Comparison of ENCODE assay signal across 8 cellular contexts in genomic region chr19:45505996-45506245, GRCh38. TPM values are rescaled to one million over a fixed set of nuclear protein-coding genes. Genes with fewer than 3 reads are reported as not detected.
A peak's percentile ranks its signal among the peaks of the same experiment; 100 is the strongest.
DNase-seq lines count a peak whose midpoint lies in the region; ATAC-seq and TF ChIP-seq lines count a peak whose summit lies in the region.

No MANE protein-coding gene starts in this region.

- H3K9ac ChIP-seq in DND-41 (ENCODE audit: low read depth, low read length) (peak overlapping the region; percentile 90), parathyroid adenoma (no peak overlapping the region)

- ATAC-seq in DND-41 (ENCODE audit: insufficient read depth, low read depth) (no peak), RWPE2 (ENCODE audit: low read depth) (no peak), GM19455 (IDR thresholded peaks at IDR 0.05; ENCODE audit: unreplicated experiment) (no peak), GM18907 (IDR thresholded peaks at IDR 0.05; ENCODE audit: unreplicated experiment) (no peak)

- no peaks in the 10 kb centered on the region for H3K36me3 ChIP-seq in DND-41 (ENCODE audit: insufficient read depth, low read length)
- peaks cover 18% of the 10 kb centered on the region for H3K36me3 ChIP-seq in RWPE2 (ENCODE audit: low read depth)
- H3K36me3 ChIP-seq in esophagus (ENCODE audit: control insufficient read depth in 2 of 2, insufficient read depth in 2 of 2, low read length in 1 of 2), result no peaks in the 10 kb centered on the region
- no peaks in the 10 kb centered on the region for H3K36me3 ChIP-seq in parathyroid adenoma (ENCODE audit: control insufficient read depth, insufficient read depth, low read length)

- peak overlapping the region; percentile 81 for H2AFZ ChIP-seq in DND-41 (ENCODE audit: low read depth, low read length)
- peak overlapping the region; percentile 70 for H2AFZ ChIP-seq in parathyroid adenoma

- H3K9me3 ChIP-seq in DND-41 (ENCODE audit: insufficient read depth, low read length, severe bottlenecking), result no peaks in the 10 kb centered on the region
- H3K9me3 ChIP-seq in RWPE2 (ENCODE audit: severe bottlenecking), result no peaks in the 10 kb centered on the region
- H3K9me3 ChIP-seq in esophagus (ENCODE audit: control insufficient read depth in 2 of 2, insufficient read depth in 1 of 2, low read depth in 1 of 2, low read length in 1 of 2), result no peaks in the 10 kb centered on the region
- no peaks in the 10 kb centered on the region for H3K9me3 ChIP-seq in parathyroid adenoma (ENCODE audit: control insufficient read depth, low read length)

- H3K27ac ChIP-seq in DND-41 (ENCODE audit: low read length) (peak overlapping the region; percentile 72), RWPE2 (ENCODE audit: poor library complexity, severe bottlenecking) (peak overlapping the region; percentile 86), esophagus (ENCODE audit: low read depth in 2 of 2, low read length in 1 of 2) (peak overlapping the region; percentile 87 to 95), parathyroid adenoma (peak overlapping the region; percentile 81)

- peaks cover 27% of the 10 kb centered on the region for H3K4me1 ChIP-seq in DND-41 (ENCODE audit: insufficient read depth, low read length)
- H3K4me1 ChIP-seq in RWPE2 (ENCODE audit: insufficient read depth, poor library complexity, severe bottlenecking), result peaks cover 7% of the 10 kb centered on the region
- peaks cover 0 to 3% of the 10 kb centered on the region in 2 donors for H3K4me1 ChIP-seq in esophagus (ENCODE audit: control insufficient read depth in 2 of 2, insufficient read depth in 2 of 2, low read length in 1 of 2)
- H3K4me1 ChIP-seq in parathyroid adenoma, result peaks cover 4% of the 10 kb centered on the region

- H3K4me2 ChIP-seq in DND-41 (ENCODE audit: insufficient read depth, low read length) (peak overlapping the region; percentile 99), parathyroid adenoma (ENCODE audit: low read length) (peak overlapping the region; percentile 84)

- peaks cover 19% of the 10 kb centered on the region for H3K79me2 ChIP-seq in DND-41 (ENCODE audit: insufficient read depth, low read length)
- peaks cover 9% of the 10 kb centered on the region for H3K79me2 ChIP-seq in parathyroid adenoma

- H3K4me3 ChIP-seq in DND-41 (ENCODE audit: low read depth in 1 of 2, low read length in 2 of 2) (peak overlapping the region; percentile 94 to 97; a peak in 3 of 4 replicates), RWPE2 (ENCODE audit: severe bottlenecking) (peak overlapping the region; percentile 83), esophagus (ENCODE audit: low read depth in 1 of 2, low read length in 2 of 2) (peak overlapping the region; percentile 87 to 88), parathyroid adenoma (ENCODE audit: low read depth, low read length) (peak overlapping the region; percentile 92)

- DNase-seq in DND-41, result no peak
- DNase-seq in RWPE2 (ENCODE audit: low spot score), result no peak
- DNase-seq in stimulated activated CD4-positive, alpha-beta T cell treated with anti-CD3 and anti-CD28 coated beads, Interleukin-2, amount 100 ng/mL, for 24 hours, result no peak
- DNase-seq in amniotic stem cell (lab: John Stamatoyannopoulos, UW), result no peak

- H3K27me3 ChIP-seq in DND-41 (ENCODE audit: insufficient read depth, low read length, poor library complexity), result no peaks in the 10 kb centered on the region
- H3K27me3 ChIP-seq in RWPE2 (ENCODE audit: insufficient read depth, poor library complexity, severe bottlenecking), result no peaks in the 10 kb centered on the region
- no peaks in the 10 kb centered on the region for H3K27me3 ChIP-seq in esophagus (ENCODE audit: control insufficient read depth in 1 of 2, insufficient read depth in 2 of 2, low read length in 2 of 2)
- no peaks in the 10 kb centered on the region for H3K27me3 ChIP-seq in parathyroid adenoma (ENCODE audit: control insufficient read depth, insufficient read depth, low read length)

- TF ChIP-seq CTCF in DND-41 (IDR thresholded peaks at IDR 0.05; ENCODE audit: borderline replicate concordance, extremely low read depth, low read length, poor library complexity, severe bottlenecking) (no peak), RWPE2 (IDR thresholded peaks at IDR 0.05; ENCODE audit: poor library complexity, severe bottlenecking) (no peak), parathyroid adenoma (IDR thresholded peaks at IDR 0.05) (no peak)

- WGBS in esophagus, 2 donors, result 53 to 62% methylated on average over 5 of the region's 5 CpGs

- H4K20me1 ChIP-seq in DND-41 (ENCODE audit: insufficient read depth, low read length), result peaks cover 18% of the 10 kb centered on the region; the same call in 1 of the 2 replicates

RNA-seq across cellular contexts. Expression of gene VASP, which starts 1.4 kb away (rescaled TPM):
- polyA plus RNA-seq in esophagus, result 10 to 100 TPM; 35.5 to 36.5 TPM

RNA-seq across cellular contexts. Expression of gene PPM1N, which starts 7.7 kb away (rescaled TPM):
- 1 to 10 TPM; 2.3 to 2.5 TPM for polyA plus RNA-seq in esophagus

RNA-seq across cellular contexts. Expression of gene RTN2, which starts 9.1 kb away (rescaled TPM):
- polyA plus RNA-seq in esophagus, result 1 to 10 TPM; 2.4 to 5.1 TPM

RNA-seq across cellular contexts. Expression of gene FOSB, which starts 38.1 kb away (rescaled TPM):
- 10 to 100 TPM in 1 of 2 donors, 1 to 10 TPM in 1; 1.1 to 13.8 TPM for polyA plus RNA-seq in esophagus
